ENCODE assay signal across 9 cellular contexts in the genomic region with DNA sequence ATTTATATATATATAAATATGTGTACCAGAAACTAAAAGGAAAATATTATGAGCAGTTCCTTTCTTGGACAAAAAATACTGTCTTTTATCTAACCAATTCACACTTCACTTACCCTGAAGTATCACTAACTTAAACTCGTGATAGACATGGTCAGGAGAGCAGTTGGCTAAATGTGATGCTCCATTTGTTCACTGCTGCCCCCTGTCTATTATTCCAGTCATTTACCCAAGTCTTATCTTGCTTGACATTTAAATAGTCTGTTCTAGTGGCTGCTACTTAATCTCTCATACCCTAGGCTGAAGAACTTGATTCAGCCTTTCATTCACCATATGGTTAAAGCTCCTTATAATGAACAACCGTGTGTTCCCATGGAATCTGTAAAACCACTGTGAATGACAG.
DNase-seq lines count a peak whose midpoint lies in the region; ATAC-seq, FAIRE-seq and TF ChIP-seq lines count a peak whose summit lies in the region.
"Had no signal": no experiment of that assay in that cellular context is flagged by ENCODE, and none has a peak within 500 bp of the region (broad histone marks: within the 10 kb centered on the region; RNA-seq: fewer than 3 reads in every experiment).

No MANE protein-coding gene starts in this region.

- no peaks in the 10 kb centered on the region for H3K36me3 Mint-ChIP-seq in CD4-positive, alpha-beta memory T cell

- peak; percentile 45 for TF ChIP-seq CTCF in D721Med (IDR thresholded peaks at IDR 0.05; ENCODE audit: insufficient read depth, missing control alignments)
- TF ChIP-seq CTCF in hepatocyte (IDR thresholded peaks at IDR 0.05; ENCODE audit: poor library complexity): peak; percentile 49
- TF ChIP-seq CTCF in thyroid gland (IDR thresholded peaks at IDR 0.05): no peak
- no peak for TF ChIP-seq CTCF in vagina (IDR thresholded peaks at IDR 0.05)

- H3K36me3 ChIP-seq in hepatocyte (replicated peaks; ENCODE audit: insufficient read depth, low read depth) (no peaks in the 10 kb centered on the region), thyroid gland (no peaks in the 10 kb centered on the region), vagina (no peaks in the 10 kb centered on the region)
- H3K36me3 ChIP-seq in CD4-positive, alpha-beta memory T cell (ENCODE audit: insufficient read depth, low read length): no peaks in the 10 kb centered on the region

- no peak overlapping the region for H3K4me2 ChIP-seq in hepatocyte

- H3K27me3 ChIP-seq in hepatocyte (no peaks in the 10 kb centered on the region), thyroid gland (no peaks in the 10 kb centered on the region), vagina (no peaks in the 10 kb centered on the region)
- H3K27me3 ChIP-seq in CD4-positive, alpha-beta memory T cell (ENCODE audit: insufficient read depth, low read length): no peaks in the 10 kb centered on the region

- ATAC-seq in HG03025 (IDR thresholded peaks at IDR 0.05; ENCODE audit: low FRiP score, unreplicated experiment): no peak

- intact Hi-C loops in thyroid gland (cut with DNase I): no loop called here
- intact Hi-C loops in CD4-positive, alpha-beta memory T cell (cut with micrococcal nuclease): no loop called here
- intact Hi-C loops in vagina (cut with DNase I): no loop called here

- TF ChIP-seq EP300 in Ishikawa (IDR thresholded peaks at IDR 0.05; ENCODE audit: borderline replicate concordance): no peak

- TF ChIP-seq RAD21 in Ishikawa (IDR thresholded peaks at IDR 0.05; ENCODE audit: low read depth): peak; percentile 66

- H4K20me1 ChIP-seq in hepatocyte (ENCODE audit: insufficient read depth, poor library complexity, severe bottlenecking): no peaks in the 10 kb centered on the region

- 29% methylated on average over 2 of the region's 2 CpGs for whole genome bisulfite sequencing in hepatocyte (ENCODE audit: low lambda C conversion rate, missing lambda C conversion rate)
- WGBS in thyroid gland, 2 donors: 20 to 27% methylated on average over 2 of the region's 2 CpGs

- CTCF ChIA-PET in CD4-positive, alpha-beta memory T cell (lab: Charles Lee; ENCODE audit: partially characterized antibody): no interaction called here

- no peaks in the 10 kb centered on the region for H3K9me2 ChIP-seq in hepatocyte (replicated peaks; ENCODE audit: insufficient read depth)

- peaks cover 0 to 13% (median 6%) of the 10 kb centered on the region in 8 donors for H3K9me3 Mint-ChIP-seq in CD4-positive, alpha-beta memory T cell

- H3K9me3 ChIP-seq in hepatocyte (ENCODE audit: low read depth) (no peaks in the 10 kb centered on the region), thyroid gland (no peaks in the 10 kb centered on the region), vagina (no peaks in the 10 kb centered on the region)
- H3K9me3 ChIP-seq in CD4-positive, alpha-beta memory T cell (ENCODE audit: control insufficient read depth in 1 of 2, low read length in 2 of 2): no peaks in the 10 kb centered on the region

- H3K27me3 Mint-ChIP-seq in CD4-positive, alpha-beta memory T cell: no peaks in the 10 kb centered on the region

- FAIRE-seq in D721Med (lab: Jason Lieb, UNC): peak; percentile 89

- POLR2A ChIA-PET in CD4-positive, alpha-beta memory T cell (lab: Charles Lee; ENCODE audit: partially characterized antibody): no interaction called here

- DNase-seq in D721Med (ENCODE audit: insufficient read length, low spot score): no peak
- DNase-seq in SHP77 treated with DMSO at 0.1 percent for 48 hours (lab: John Stamatoyannopoulos, UW): peak; percentile 2
- peak; percentile 50 for DNase-seq in hepatocyte (ENCODE audit: low spot score)
- no peak for DNase-seq in thyroid gland
- no peak for DNase-seq in CD4-positive, alpha-beta memory T cell
- no peak for DNase-seq in vagina (ENCODE audit: extremely low spot score in 2 of 2)
- DNase-seq: amygdala had no signal

- TF ChIP-seq POLR2A in thyroid gland (IDR thresholded peaks at IDR 0.05): no peak
- TF ChIP-seq POLR2A in vagina (IDR thresholded peaks at IDR 0.05): no peak

- H3K27ac Mint-ChIP-seq in CD4-positive, alpha-beta memory T cell: no peak overlapping the region

- no peak overlapping the region for H3K4me3 ChIP-seq in hepatocyte
- H3K4me3 ChIP-seq in thyroid gland (replicated peaks in 1 of 3): no peak overlapping the region
- H3K4me3 ChIP-seq in CD4-positive, alpha-beta memory T cell (ENCODE audit: low read length in 2 of 2): no peak overlapping the region
- H3K4me3 ChIP-seq in vagina: no peak overlapping the region

- no peaks in the 10 kb centered on the region for H3K79me2 ChIP-seq in hepatocyte

- no peaks in the 10 kb centered on the region for H3K4me1 Mint-ChIP-seq in CD4-positive, alpha-beta memory T cell

- no peak overlapping the region for H3K27ac ChIP-seq in hepatocyte
- no peak overlapping the region for H3K27ac ChIP-seq in thyroid gland
- no peak overlapping the region for H3K27ac ChIP-seq in CD4-positive, alpha-beta memory T cell (ENCODE audit: low read depth, low read length)
- no peak overlapping the region for H3K27ac ChIP-seq in vagina

- H3K4me3 Mint-ChIP-seq in CD4-positive, alpha-beta memory T cell: no peak overlapping the region

- no peaks in the 10 kb centered on the region for H3K4me1 ChIP-seq in hepatocyte (ENCODE audit: insufficient read depth)
- H3K4me1 ChIP-seq in thyroid gland: no peaks in the 10 kb centered on the region
- H3K4me1 ChIP-seq in CD4-positive, alpha-beta memory T cell (ENCODE audit: insufficient read depth, low read length): no peaks in the 10 kb centered on the region
- no peaks in the 10 kb centered on the region for H3K4me1 ChIP-seq in vagina

- H2AFZ ChIP-seq in hepatocyte: no peak overlapping the region

TF ChIP-seq in Ishikawa, 13 proteins besides CTCF, POLR2A, EP300 and RAD21:
- TF ChIP-seq, protein P1, sequence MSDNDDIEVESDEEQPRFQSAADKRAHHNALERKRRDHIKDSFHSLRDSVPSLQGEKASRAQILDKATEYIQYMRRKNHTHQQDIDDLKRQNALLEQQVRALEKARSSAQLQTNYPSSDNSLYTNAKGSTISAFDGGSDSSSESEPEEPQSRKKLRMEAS (IDR thresholded peaks at IDR 0.05): no peak
- TF ChIP-seq TEAD4 (IDR thresholded peaks at IDR 0.05) (no peak), TAF1 (IDR thresholded peaks at IDR 0.05; ENCODE audit: low read depth) (no peak), EGR1 (IDR thresholded peaks at IDR 0.05) (no peak), ZBTB7A (IDR thresholded peaks at IDR 0.05; ENCODE audit: low read depth) (no peak), YY1 (IDR thresholded peaks at IDR 0.05; ENCODE audit: low read depth) (no peak), TCF12 (IDR thresholded peaks at IDR 0.05; ENCODE audit: low read depth) (no peak), CREB1 (IDR thresholded peaks at IDR 0.05; ENCODE audit: low read depth) (no peak), FOXM1 (IDR thresholded peaks at IDR 0.05; ENCODE audit: borderline replicate concordance, low read depth) (no peak), CEBPB (IDR thresholded peaks at IDR 0.05) (no peak), NFIC (IDR thresholded peaks at IDR 0.05) (no peak)
- TF ChIP-seq, protein P2, sequence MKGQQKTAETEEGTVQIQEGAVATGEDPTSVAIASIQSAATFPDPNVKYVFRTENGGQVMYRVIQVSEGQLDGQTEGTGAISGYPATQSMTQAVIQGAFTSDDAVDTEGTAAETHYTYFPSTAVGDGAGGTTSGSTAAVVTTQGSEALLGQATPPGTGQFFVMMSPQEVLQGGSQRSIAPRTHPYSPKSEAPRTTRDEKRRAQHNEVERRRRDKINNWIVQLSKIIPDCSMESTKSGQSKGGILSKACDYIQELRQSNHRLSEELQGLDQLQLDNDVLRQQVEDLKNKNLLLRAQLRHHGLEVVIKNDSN (IDR thresholded peaks at IDR 0.05): no peak
- TF ChIP-seq, protein P3, sequence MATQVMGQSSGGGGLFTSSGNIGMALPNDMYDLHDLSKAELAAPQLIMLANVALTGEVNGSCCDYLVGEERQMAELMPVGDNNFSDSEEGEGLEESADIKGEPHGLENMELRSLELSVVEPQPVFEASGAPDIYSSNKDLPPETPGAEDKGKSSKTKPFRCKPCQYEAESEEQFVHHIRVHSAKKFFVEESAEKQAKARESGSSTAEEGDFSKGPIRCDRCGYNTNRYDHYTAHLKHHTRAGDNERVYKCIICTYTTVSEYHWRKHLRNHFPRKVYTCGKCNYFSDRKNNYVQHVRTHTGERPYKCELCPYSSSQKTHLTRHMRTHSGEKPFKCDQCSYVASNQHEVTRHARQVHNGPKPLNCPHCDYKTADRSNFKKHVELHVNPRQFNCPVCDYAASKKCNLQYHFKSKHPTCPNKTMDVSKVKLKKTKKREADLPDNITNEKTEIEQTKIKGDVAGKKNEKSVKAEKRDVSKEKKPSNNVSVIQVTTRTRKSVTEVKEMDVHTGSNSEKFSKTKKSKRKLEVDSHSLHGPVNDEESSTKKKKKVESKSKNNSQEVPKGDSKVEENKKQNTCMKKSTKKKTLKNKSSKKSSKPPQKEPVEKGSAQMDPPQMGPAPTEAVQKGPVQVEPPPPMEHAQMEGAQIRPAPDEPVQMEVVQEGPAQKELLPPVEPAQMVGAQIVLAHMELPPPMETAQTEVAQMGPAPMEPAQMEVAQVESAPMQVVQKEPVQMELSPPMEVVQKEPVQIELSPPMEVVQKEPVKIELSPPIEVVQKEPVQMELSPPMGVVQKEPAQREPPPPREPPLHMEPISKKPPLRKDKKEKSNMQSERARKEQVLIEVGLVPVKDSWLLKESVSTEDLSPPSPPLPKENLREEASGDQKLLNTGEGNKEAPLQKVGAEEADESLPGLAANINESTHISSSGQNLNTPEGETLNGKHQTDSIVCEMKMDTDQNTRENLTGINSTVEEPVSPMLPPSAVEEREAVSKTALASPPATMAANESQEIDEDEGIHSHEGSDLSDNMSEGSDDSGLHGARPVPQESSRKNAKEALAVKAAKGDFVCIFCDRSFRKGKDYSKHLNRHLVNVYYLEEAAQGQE (IDR thresholded peaks at IDR 0.05; ENCODE audit: low read depth): no peak

Comparison
In these comparisons a context has a peak if more than half of its experiments do, and no peak if none do; other contexts are left out.
1. DNase-seq: peak in SHP77 treated with DMSO at 0.1 percent for 48 hours (single experiment) and hepatocyte (single experiment); none in D721Med (single experiment), thyroid gland (0 of 2), CD4-positive, alpha-beta memory T cell (0 of 5) and vagina (0 of 2).
2. CTCF ChIP-seq: peak in D721Med (single experiment) and hepatocyte (single experiment); none in thyroid gland (0 of 6) and vagina (0 of 3).